Comparison of ENCODE assay signal across 8 cellular contexts in genomic region chr12:45990468-45991288, GRCh38. TPM values are rescaled to one million over a fixed set of nuclear protein-coding genes. Genes with fewer than 3 reads are reported as not detected.
DNase-seq lines count a peak whose midpoint lies in the region; ATAC-seq and TF ChIP-seq lines count a peak whose summit lies in the region.

TSS of gene SCAF11 (minus strand) at chr12:45990574. CDS start at chr12:45964167, 26,407 bp downstream.

- peak within 1 kb of the TSS; percentile 87 for H3K4me3 ChIP-seq in AG10803 (ENCODE audit: low read length)

- CTCF ChIA-PET in activated B cell treated with CpG ODN at 0.5 μM for 24 hours (lab: Charles Lee), result interaction anchor here (1.0 to 1.4 kb wide), 6 partner anchors 11 to 1031 kb away, joined by 3 to 5 read pairs (median 4); no protein-coding TSS in a partner anchor

- H3K27ac ChIP-seq in caudate nucleus (ENCODE audit: low read depth, low read length), result peak within 1 kb of the TSS; percentile 98

- no peaks in the 10 kb centered on the region for H3K9me3 Mint-ChIP-seq in activated B cell treated with CpG ODN at 0.5 μM for 24 hours
- H3K9me3 Mint-ChIP-seq in immature natural killer cell, result no peaks in the 10 kb centered on the region

- peak; percentile 84 for TF ChIP-seq CTCF in AG10803 (conservative IDR thresholded peaks at IDR 0.05; ENCODE audit: low read length)
- no peak for TF ChIP-seq CTCF in activated B cell treated with CpG ODN at 0.5 μM for 24 hours (IDR thresholded peaks at IDR 0.05)

- peak within 1 kb of the TSS; percentile 98 for H3K27ac Mint-ChIP-seq in activated B cell treated with CpG ODN at 0.5 μM for 24 hours
- peak within 1 kb of the TSS; percentile 98 to 100 (median 100) for H3K27ac Mint-ChIP-seq in immature natural killer cell

- peak within 1 kb of the TSS; percentile 96 for H3K4me3 Mint-ChIP-seq in activated B cell treated with CpG ODN at 0.5 μM for 24 hours
- peak within 1 kb of the TSS; percentile 94 to 100 (median 98) for H3K4me3 Mint-ChIP-seq in immature natural killer cell

- ATAC-seq in GM19023 (IDR thresholded peaks at IDR 0.05; ENCODE audit: unreplicated experiment) (peak; percentile 70), HG03280 (IDR thresholded peaks at IDR 0.05; ENCODE audit: unreplicated experiment) (peak; percentile 75), activated B cell treated with CpG ODN at 0.5 μM for 24 hours (ENCODE audit: low read depth) (peak; percentile 83)

- DNase-seq in AG10803 (ENCODE audit: low read depth) (peak; percentile 100), NCI-H345 (lab: John Stamatoyannopoulos, UW) (peak; percentile 94), activated B cell treated with CpG ODN at 0.5 μM for 24 hours (peak; percentile 100), caudate nucleus (lab: John Stamatoyannopoulos, UW) (peak; percentile 88 to 100 (median 100)), immature natural killer cell (peak; percentile 100), smooth muscle cell of the brain vasculature (ENCODE audit: low read depth, low spot score) (peak; percentile 100)

- intact Hi-C loops in activated B cell treated with CpG ODN at 0.5 μM for 24 hours (cut with micrococcal nuclease), result loop anchor here (1.0 to 10.0 kb wide), 19 partner anchors 18 to 1822 kb away; partner anchors contain the start of genes RPAP3, SLC38A1 and SLC38A2

- H3K36me3 Mint-ChIP-seq in activated B cell treated with CpG ODN at 0.5 μM for 24 hours (ENCODE audit: low read depth) (peaks cover 37% of the 10 kb centered on the region), immature natural killer cell (peaks cover 0 to 3% (median 0%) of the 10 kb centered on the region in 3 donors)

- no peaks in the 10 kb centered on the region for H3K27me3 Mint-ChIP-seq in activated B cell treated with CpG ODN at 0.5 μM for 24 hours
- H3K27me3 Mint-ChIP-seq in immature natural killer cell (ENCODE audit: low read depth in 3 of 3), result peaks cover 19 to 27% (median 25%) of the 10 kb centered on the region in 3 donors

- POLR2A ChIA-PET in activated B cell treated with CpG ODN at 0.5 μM for 24 hours (lab: Charles Lee), result interaction anchor here (0.5 to 3.1 kb wide), 23 partner anchors 9 to 1715 kb away, joined by 3 to 43 read pairs (median 5); partner anchors contain the start of genes ARID2, RPAP3 and SLC38A1

- peaks cover 47% of the 10 kb centered on the region for H3K4me1 Mint-ChIP-seq in activated B cell treated with CpG ODN at 0.5 μM for 24 hours
- peaks cover 52 to 60% of the 10 kb centered on the region in 2 donors for H3K4me1 Mint-ChIP-seq in immature natural killer cell

RNA-seq across cellular contexts. Expression of gene SCAF11, which starts in this region (rescaled TPM):
- 180 and 198 TPM in 2 replicates for total RNA-seq in activated B cell treated with CpG ODN at 0.5 μM for 24 hours
- 100 to 1,000 TPM in 1 of 3 donors, 10 to 100 TPM in 2; 59.5 to 111 (median 61.1) TPM for polyA plus RNA-seq in immature natural killer cell

Comparison
In these comparisons a context has a peak if more than half of its experiments do, and no peak if none do; other contexts are left out.
1. Peak in every context shown above with its lines: DNase-seq, ATAC-seq, H3K4me3 ChIP-seq and H3K27ac ChIP-seq.